Comparison of ENCODE assay signal across 1 cellular context in the genomic region with DNA sequence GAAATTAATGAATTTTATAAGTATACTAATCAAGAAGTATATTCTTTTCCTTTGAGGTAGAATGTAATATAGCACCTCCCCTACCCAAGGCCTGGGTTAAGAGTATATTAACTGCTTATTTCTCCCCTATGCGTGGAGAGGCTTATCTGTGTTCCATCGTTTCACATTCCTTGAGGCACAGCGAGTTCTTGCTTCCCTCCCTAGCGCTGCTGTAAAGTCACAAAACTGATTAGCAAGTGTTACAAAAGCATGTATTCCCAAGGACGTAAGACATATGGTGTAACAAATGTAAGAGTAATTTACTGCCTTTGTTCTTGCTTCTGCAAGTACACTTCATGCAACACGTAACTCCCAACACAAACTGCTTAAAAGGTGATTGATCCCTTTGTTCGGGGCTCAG.
TF ChIP-seq lines count a peak whose summit lies in the region.

No MANE protein-coding gene starts in this region.

TF ChIP-seq in HepG2, 621 proteins besides CTCF, POLR2A, EP300 and RAD21:
- TF ChIP-seq ZEB1 (IDR thresholded peaks at IDR 0.05; ENCODE audit: insufficient replicate concordance, low read depth) (no peak), NFRKB (IDR thresholded peaks at IDR 0.05) (no peak), RFX5 (IDR thresholded peaks at IDR 0.05; ENCODE audit: low read depth, low read length) (no peak), ZNF816 (CRISPR knock-in tag; IDR thresholded peaks at IDR 0.05; ENCODE audit: borderline replicate concordance) (0 out of 2 replicates have a peak, but pooled peaks have one; percentile 5), ZFP36 (IDR thresholded peaks at IDR 0.05; ENCODE audit: borderline replicate concordance, low read depth, low read length, partially characterized antibody) (no peak), TGIF2 (CRISPR knock-in tag; IDR thresholded peaks at IDR 0.05) (no peak), ZNF274 (CRISPR knock-in tag; IDR thresholded peaks at IDR 0.05) (no peak), CAMTA2 (CRISPR knock-in tag; IDR thresholded peaks at IDR 0.05; ENCODE audit: borderline replicate concordance) (no peak), THAP11 (CRISPR knock-in tag; IDR thresholded peaks at IDR 0.05) (no peak), JUNB (CRISPR knock-in tag; IDR thresholded peaks at IDR 0.05; ENCODE audit: borderline replicate concordance) (no peak), TMF1 (CRISPR knock-in tag; IDR thresholded peaks at IDR 0.05; ENCODE audit: low read depth) (no peak), ZNF350 (CRISPR knock-in tag; IDR thresholded peaks at IDR 0.05; ENCODE audit: borderline replicate concordance, low read depth) (no peak), TEAD3 (CRISPR knock-in tag; optimal IDR thresholded peaks at IDR 0.05; ENCODE audit: borderline replicate concordance) (peak; percentile 54), GABPB1 (CRISPR knock-in tag; IDR thresholded peaks at IDR 0.05) (no peak), SOX13 (IDR thresholded peaks at IDR 0.05) (no peak), SOX13 (CRISPR knock-in tag; conservative IDR thresholded peaks at IDR 0.05 in 1 of 2, IDR thresholded peaks at IDR 0.05 in 1 of 2) (0 out of 4 replicates have a peak, but pooled peaks of 1 of the 2 experiments have one; percentile 20), FOSL2 (CRISPR knock-in tag; IDR thresholded peaks at IDR 0.05) (no peak), MIER3 (CRISPR knock-in tag; IDR thresholded peaks at IDR 0.05; ENCODE audit: borderline replicate concordance) (no peak), ZNF713 (CRISPR knock-in tag; IDR thresholded peaks at IDR 0.05) (no peak), ZC3H4 (CRISPR knock-in tag; IDR thresholded peaks at IDR 0.05; ENCODE audit: borderline replicate concordance) (no peak), TBX3 (IDR thresholded peaks at IDR 0.05; ENCODE audit: borderline replicate concordance) (peak; percentile 19; the same call in 1 of the 2 replicates), RBM39 (IDR thresholded peaks at IDR 0.05; ENCODE audit: low read depth, low read length, poor library complexity, severe bottlenecking) (no peak), ZNF773 (CRISPR knock-in tag; IDR thresholded peaks at IDR 0.05; ENCODE audit: borderline replicate concordance) (no peak), NFE2L1 (CRISPR knock-in tag; IDR thresholded peaks at IDR 0.05; ENCODE audit: borderline replicate concordance) (no peak), HDAC1 (CRISPR knock-in tag; IDR thresholded peaks at IDR 0.05) (0 out of 2 replicates have a peak, but pooled peaks have one; percentile 19), HNF4A (CRISPR knock-in tag; IDR thresholded peaks at IDR 0.05) (peak; percentile 30; the same call in 1 of the 2 replicates), SIN3A (IDR thresholded peaks at IDR 0.05; ENCODE audit: borderline replicate concordance, low read depth, low read length) (0 out of 2 replicates have a peak, but pooled peaks have one; percentile 9), HNRNPUL1 (IDR thresholded peaks at IDR 0.05; ENCODE audit: low read depth, low read length) (no peak), ZNF543 (CRISPR knock-in tag; IDR thresholded peaks at IDR 0.05) (0 out of 2 replicates have a peak, but pooled peaks have one; percentile 14), POLR2AphosphoS5 (IDR thresholded peaks at IDR 0.05; ENCODE audit: low read depth, low read length) (0 out of 2 replicates have a peak, but pooled peaks have one; percentile 5), SP4 (CRISPR knock-in tag; IDR thresholded peaks at IDR 0.05) (no peak)
- TF ChIP-seq, protein P1, sequence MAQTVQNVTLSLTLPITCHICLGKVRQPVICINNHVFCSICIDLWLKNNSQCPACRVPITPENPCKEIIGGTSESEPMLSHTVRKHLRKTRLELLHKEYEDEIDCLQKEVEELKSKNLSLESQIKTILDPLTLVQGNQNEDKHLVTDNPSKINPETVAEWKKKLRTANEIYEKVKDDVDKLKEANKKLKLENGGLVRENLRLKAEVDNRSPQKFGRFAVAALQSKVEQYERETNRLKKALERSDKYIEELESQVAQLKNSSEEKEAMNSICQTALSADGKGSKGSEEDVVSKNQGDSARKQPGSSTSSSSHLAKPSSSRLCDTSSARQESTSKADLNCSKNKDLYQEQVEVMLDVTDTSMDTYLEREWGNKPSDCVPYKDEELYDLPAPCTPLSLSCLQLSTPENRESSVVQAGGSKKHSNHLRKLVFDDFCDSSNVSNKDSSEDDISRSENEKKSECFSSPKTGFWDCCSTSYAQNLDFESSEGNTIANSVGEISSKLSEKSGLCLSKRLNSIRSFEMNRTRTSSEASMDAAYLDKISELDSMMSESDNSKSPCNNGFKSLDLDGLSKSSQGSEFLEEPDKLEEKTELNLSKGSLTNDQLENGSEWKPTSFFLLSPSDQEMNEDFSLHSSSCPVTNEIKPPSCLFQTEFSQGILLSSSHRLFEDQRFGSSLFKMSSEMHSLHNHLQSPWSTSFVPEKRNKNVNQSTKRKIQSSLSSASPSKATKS (CRISPR knock-in tag; IDR thresholded peaks at IDR 0.05): no peak
- TF ChIP-seq, protein P2, sequence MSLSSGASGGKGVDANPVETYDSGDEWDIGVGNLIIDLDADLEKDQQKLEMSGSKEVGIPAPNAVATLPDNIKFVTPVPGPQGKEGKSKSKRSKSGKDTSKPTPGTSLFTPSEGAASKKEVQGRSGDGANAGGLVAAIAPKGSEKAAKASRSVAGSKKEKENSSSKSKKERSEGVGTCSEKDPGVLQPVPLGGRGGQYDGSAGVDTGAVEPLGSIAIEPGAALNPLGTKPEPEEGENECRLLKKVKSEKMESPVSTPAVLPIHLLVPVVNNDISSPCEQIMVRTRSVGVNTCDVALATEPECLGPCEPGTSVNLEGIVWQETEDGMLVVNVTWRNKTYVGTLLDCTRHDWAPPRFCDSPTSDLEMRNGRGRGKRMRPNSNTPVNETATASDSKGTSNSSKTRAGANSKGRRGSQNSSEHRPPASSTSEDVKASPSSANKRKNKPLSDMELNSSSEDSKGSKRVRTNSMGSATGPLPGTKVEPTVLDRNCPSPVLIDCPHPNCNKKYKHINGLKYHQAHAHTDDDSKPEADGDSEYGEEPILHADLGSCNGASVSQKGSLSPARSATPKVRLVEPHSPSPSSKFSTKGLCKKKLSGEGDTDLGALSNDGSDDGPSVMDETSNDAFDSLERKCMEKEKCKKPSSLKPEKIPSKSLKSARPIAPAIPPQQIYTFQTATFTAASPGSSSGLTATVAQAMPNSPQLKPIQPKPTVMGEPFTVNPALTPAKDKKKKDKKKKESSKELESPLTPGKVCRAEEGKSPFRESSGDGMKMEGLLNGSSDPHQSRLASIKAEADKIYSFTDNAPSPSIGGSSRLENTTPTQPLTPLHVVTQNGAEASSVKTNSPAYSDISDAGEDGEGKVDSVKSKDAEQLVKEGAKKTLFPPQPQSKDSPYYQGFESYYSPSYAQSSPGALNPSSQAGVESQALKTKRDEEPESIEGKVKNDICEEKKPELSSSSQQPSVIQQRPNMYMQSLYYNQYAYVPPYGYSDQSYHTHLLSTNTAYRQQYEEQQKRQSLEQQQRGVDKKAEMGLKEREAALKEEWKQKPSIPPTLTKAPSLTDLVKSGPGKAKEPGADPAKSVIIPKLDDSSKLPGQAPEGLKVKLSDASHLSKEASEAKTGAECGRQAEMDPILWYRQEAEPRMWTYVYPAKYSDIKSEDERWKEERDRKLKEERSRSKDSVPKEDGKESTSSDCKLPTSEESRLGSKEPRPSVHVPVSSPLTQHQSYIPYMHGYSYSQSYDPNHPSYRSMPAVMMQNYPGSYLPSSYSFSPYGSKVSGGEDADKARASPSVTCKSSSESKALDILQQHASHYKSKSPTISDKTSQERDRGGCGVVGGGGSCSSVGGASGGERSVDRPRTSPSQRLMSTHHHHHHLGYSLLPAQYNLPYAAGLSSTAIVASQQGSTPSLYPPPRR (CRISPR knock-in tag; IDR thresholded peaks at IDR 0.05; ENCODE audit: borderline replicate concordance): 0 out of 2 replicates have a peak, but pooled peaks have one; percentile 18
